8 cellular contexts compared by ENCODE assay signal in genomic region chr17:77372444-77373297, GRCh38.
A peak's percentile ranks its signal among the peaks of the same experiment; 100 is the strongest.
DNase-seq lines count a peak whose midpoint lies in the region; ATAC-seq and TF ChIP-seq lines count a peak whose summit lies in the region.

No MANE protein-coding gene starts in this region.

- peak; percentile 55 to 76 (median 65) for DNase-seq in CD8-positive, alpha-beta memory T cell
- DNase-seq in NCI-H1092 treated with DMSO at 0.1 percent for 48 hours (lab: John Stamatoyannopoulos, UW) (peak; percentile 34), right lobe of liver (peak; percentile 83 to 87 (median 85)), middle frontal gyrus (ENCODE audit: extremely low spot score, low spot score) (no peak)
- peak; percentile 71 for DNase-seq in activated CD4-positive, alpha-beta T cell treated with anti-CD3 and anti-CD28 coated beads for 48 hours
- DNase-seq in stimulated activated CD8-positive, alpha-beta memory T cell treated with anti-CD3 and anti-CD28 coated beads, Interleukin-15, amount 100 ng/mL, for 1 hour (ENCODE audit: low read depth), result peak; percentile 25

- intact Hi-C loops in right lobe of liver (cut with DNase I), result no loop called here

- peaks cover 56 to 71% (median 67%) of the 10 kb centered on the region in 3 donors for H3K4me1 Mint-ChIP-seq in CD8-positive, alpha-beta memory T cell

- TF ChIP-seq CTCF in right lobe of liver (IDR thresholded peaks at IDR 0.05), result no peak

- H3K4me3 ChIP-seq in CD8-positive, alpha-beta memory T cell (ENCODE audit: low read length), result peak overlapping the region; percentile 77
- peak overlapping the region; percentile 74 to 75 for H3K4me3 ChIP-seq in duodenal mucosa (ENCODE audit: low read depth in 1 of 2, low read length in 2 of 2)
- peak overlapping the region; percentile 64 to 66 (median 65) for H3K4me3 ChIP-seq in right lobe of liver

- ATAC-seq in GM21619 (IDR thresholded peaks at IDR 0.05; ENCODE audit: unreplicated experiment) (peak; percentile 68), right lobe of liver (peak; percentile 51 to 65 (median 58))

- H3K9me3 Mint-ChIP-seq in CD8-positive, alpha-beta memory T cell, result no peaks in the 10 kb centered on the region

- no peaks in the 10 kb centered on the region for H3K27me3 Mint-ChIP-seq in CD8-positive, alpha-beta memory T cell

- peak overlapping the region; percentile 82 for H3K27ac ChIP-seq in CD8-positive, alpha-beta memory T cell (ENCODE audit: low read depth, low read length)
- H3K27ac ChIP-seq in duodenal mucosa (ENCODE audit: low read depth, low read length), result peak overlapping the region; percentile 30
- peak overlapping the region; percentile 83 to 94 (median 84) for H3K27ac ChIP-seq in right lobe of liver

- no peaks in the 10 kb centered on the region for H3K27me3 ChIP-seq in CD8-positive, alpha-beta memory T cell (ENCODE audit: insufficient read depth, low read length, poor library complexity, severe bottlenecking)
- H3K27me3 ChIP-seq in duodenal mucosa (ENCODE audit: control insufficient read depth in 1 of 2, insufficient read depth in 2 of 2, low read length in 2 of 2) (no peaks in the 10 kb centered on the region), right lobe of liver (no peaks in the 10 kb centered on the region)

- no peak for TF ChIP-seq POLR2A in right lobe of liver (IDR thresholded peaks at IDR 0.05)

- H3K4me3 Mint-ChIP-seq in CD8-positive, alpha-beta memory T cell, result peak overlapping the region; percentile 80 to 93 (median 82)

- H3K36me3 Mint-ChIP-seq in CD8-positive, alpha-beta memory T cell, result peaks cover 0 to 17% (median 2%) of the 10 kb centered on the region in 3 donors

- no peaks in the 10 kb centered on the region for H3K9me3 ChIP-seq in CD8-positive, alpha-beta memory T cell (ENCODE audit: low read length)
- H3K9me3 ChIP-seq in duodenal mucosa (ENCODE audit: control insufficient read depth in 1 of 2, low read length in 2 of 2), result no peaks in the 10 kb centered on the region
- no peaks in the 10 kb centered on the region for H3K9me3 ChIP-seq in right lobe of liver

- POLR2A ChIA-PET in CD8-positive, alpha-beta memory T cell (lab: Charles Lee), result interaction anchor here (0.5 to 4.0 kb wide), 7 partner anchors 28 to 59 kb away, joined by 3 to 32 read pairs (median 4); no protein-coding TSS in a partner anchor

- CTCF ChIA-PET in CD8-positive, alpha-beta memory T cell (lab: Charles Lee), result interaction anchor here (0.7 to 2.9 kb wide), 4 partner anchors 17 to 41 kb away, joined by 3 to 7 read pairs (median 4); no protein-coding TSS in a partner anchor

- H3K36me3 ChIP-seq in CD8-positive, alpha-beta memory T cell (ENCODE audit: insufficient read depth, low read length), result no peaks in the 10 kb centered on the region
- no peaks in the 10 kb centered on the region for H3K36me3 ChIP-seq in duodenal mucosa (ENCODE audit: control insufficient read depth in 1 of 2, insufficient read depth in 2 of 2, low read length in 2 of 2)
- H3K36me3 ChIP-seq in right lobe of liver, result no peaks in the 10 kb centered on the region

- peak overlapping the region; percentile 61 to 76 for H3K9ac ChIP-seq in duodenal mucosa (ENCODE audit: low read depth in 1 of 2, low read length in 2 of 2)

- WGBS in right lobe of liver (ENCODE audit: insufficient coverage, low coverage, low lambda C conversion rate, missing lambda C conversion rate), result no CpG with 5 or more reads among the region's 64 CpGs

- peak overlapping the region; percentile 79 to 95 (median 88) for H3K27ac Mint-ChIP-seq in CD8-positive, alpha-beta memory T cell

- peaks cover 70% of the 10 kb centered on the region for H3K4me1 ChIP-seq in CD8-positive, alpha-beta memory T cell (ENCODE audit: insufficient read depth, low read length)
- H3K4me1 ChIP-seq in duodenal mucosa (ENCODE audit: control insufficient read depth in 1 of 2, insufficient read depth in 2 of 2, low read length in 2 of 2) (peaks cover 39 to 53% of the 10 kb centered on the region in 2 donors), right lobe of liver (peaks cover 0 to 54% (median 23%) of the 10 kb centered on the region in 4 donors)

Comparison
In these comparisons a context has a peak if more than half of its experiments do, and no peak if none do; other contexts are left out.
1. H3K27ac ChIP-seq: peak in every context shown above with its lines; median percentile 84 in right lobe of liver; 82 in CD8-positive, alpha-beta memory T cell; 30 in duodenal mucosa.